In genomic region chr17:63740464-63741181, GRCh38 we compare ENCODE assay signal across 8 cellular contexts. TPM values are rescaled to one million over a fixed set of nuclear protein-coding genes. Genes with fewer than 3 reads are reported as not detected.
DNase-seq lines count a peak whose midpoint lies in the region; ATAC-seq, FAIRE-seq and TF ChIP-seq lines count a peak whose summit lies in the region.

No MANE protein-coding gene starts in this region.

- ATAC-seq in CD4-positive, alpha-beta T cell (ENCODE audit: poor library complexity) = no peak
- ATAC-seq in GM18858 (IDR thresholded peaks at IDR 0.05; ENCODE audit: unreplicated experiment) (no peak), HG02973 (IDR thresholded peaks at IDR 0.05; ENCODE audit: unreplicated experiment) (no peak), GM18502 (IDR thresholded peaks at IDR 0.05; ENCODE audit: poor library complexity, unreplicated experiment) (no peak)

- H2BK20ac ChIP-seq in H9 (ENCODE audit: low read depth, low read length, poor library complexity, severe bottlenecking) = no peak overlapping the region

- no CpG with 5 or more reads among the region's 12 CpGs for WGBS in H9 (ENCODE audit: extremely low coverage, insufficient read length, low lambda C conversion rate)

- peaks cover 15% of the 10 kb centered on the region for H3K36me3 Mint-ChIP-seq in CD4-positive, alpha-beta T cell (ENCODE audit: low read depth)
- H3K36me3 Mint-ChIP-seq in H9 (ENCODE audit: insufficient read depth in 1 of 3, low read depth in 3 of 3) = peaks cover 0 to 5% (median 2%) of the 10 kb centered on the region in 3 experiments; a peak in 4 of 7 replicates

- peak overlapping the region; percentile 94 for H3K27ac ChIP-seq in CD4-positive, alpha-beta T cell (ENCODE audit: low read depth, low read length)
- H3K27ac ChIP-seq in H9 (ENCODE audit: insufficient read length, low read depth, low read length) = no peak overlapping the region

- H2BK5ac ChIP-seq in H9 (ENCODE audit: insufficient read length, low read length) = no peak overlapping the region

- POLR2A ChIA-PET in CD4-positive, alpha-beta T cell (lab: Charles Lee) = interaction anchor here (0.6 to 6.8 kb wide), 9 partner anchors 8 to 390 kb away, joined by 3 to 212 read pairs (median 4); partner anchors contain the start of genes CCDC47, DDX42 and LIMD2

- no peak overlapping the region for H4K8ac ChIP-seq in H9 (replicated peaks; ENCODE audit: insufficient read length, low read depth, low read length)

- no peak overlapping the region for H4K5ac ChIP-seq in H9 (ENCODE audit: insufficient read length, low read depth, low read length)

- no peak overlapping the region for H3K56ac ChIP-seq in H9 (ENCODE audit: insufficient read length, low read depth, low read length)

- H3K27me3 ChIP-seq in CD4-positive, alpha-beta T cell (ENCODE audit: control insufficient read depth, insufficient read depth, low read length) = no peaks in the 10 kb centered on the region
- no peaks in the 10 kb centered on the region for H3K27me3 ChIP-seq in H9 (ENCODE audit: insufficient read depth, low read length)

- H3K27me3 Mint-ChIP-seq in CD4-positive, alpha-beta T cell = no peaks in the 10 kb centered on the region
- no peaks in the 10 kb centered on the region for H3K27me3 Mint-ChIP-seq in H9 (ENCODE audit: low read depth)

- DNase-seq in CD4-positive, alpha-beta T cell = no peak
- DNase-seq in H9 (no peak), frontal cortex (ENCODE audit: low spot score in 2 of 2) (peak; percentile 8 to 10), pons (ENCODE audit: low spot score) (peak; percentile 32)

- no peak overlapping the region for H3K14ac ChIP-seq in H9 (ENCODE audit: insufficient read depth, low read length)

- H3K23ac ChIP-seq in H9 (ENCODE audit: insufficient read length, low read depth, low read length) = no peak overlapping the region

- H3K4ac ChIP-seq in H9 (ENCODE audit: low read depth, low read length) = no peak overlapping the region

- CTCF ChIA-PET in CD4-positive, alpha-beta T cell (lab: Charles Lee) = interaction anchor here (1.1 to 1.6 kb wide), 2 partner anchors 30 to 42 kb away, joined by 3 to 4 read pairs; no protein-coding TSS in a partner anchor

- H3K4me3 Mint-ChIP-seq in CD4-positive, alpha-beta T cell = peak overlapping the region; percentile 93
- H3K4me3 Mint-ChIP-seq in H9 = peak overlapping the region; percentile 90 to 99

- H4K91ac ChIP-seq in H9 (ENCODE audit: insufficient read length, low read depth, low read length) = no peak overlapping the region

- intact Hi-C loops in CD4-positive, alpha-beta T cell (cut with DNase I, micrococcal nuclease) = loop anchor here (1.0 to 10.0 kb wide), 5 partner anchors 32 to 524 kb away; partner anchors contain the start of genes CCDC47 (in 1 of the 2), MAP3K3 (in 1 of the 2), SMARCD2 (in 1 of the 2) and TEX2 (in 1 of the 2)

- no peak overlapping the region for H3T11ph ChIP-seq in H9 (ENCODE audit: low read length)

- H3K27ac Mint-ChIP-seq in CD4-positive, alpha-beta T cell = peak overlapping the region; percentile 91
- H3K27ac Mint-ChIP-seq in H9 = peak overlapping the region; percentile 95 to 97 (median 97)

- peak overlapping the region; percentile 75 for H3K4me2 ChIP-seq in H9 (ENCODE audit: insufficient read depth, insufficient read length, low read length)

- no peaks in the 10 kb centered on the region for H3K4me1 ChIP-seq in H9 (ENCODE audit: insufficient read depth, low read length)

- no peak overlapping the region for H2AK5ac ChIP-seq in H9 (ENCODE audit: insufficient read length, low read length)

- H3K9ac ChIP-seq in H9 (ENCODE audit: extremely low read depth, insufficient read length, low read length) = peak overlapping the region; percentile 61

- H2BK15ac ChIP-seq in H9 (ENCODE audit: low read depth, low read length) = no peak overlapping the region

- no peak for FAIRE-seq in frontal cortex (lab: Jason Lieb, UNC)

- no peak overlapping the region for H2BK12ac ChIP-seq in H9 (ENCODE audit: insufficient read length, low read depth, low read length)

- peak overlapping the region; percentile 93 for H3K4me3 ChIP-seq in WI38 (ENCODE audit: low read depth, low read length)

- H3K9me3 Mint-ChIP-seq in CD4-positive, alpha-beta T cell = no peaks in the 10 kb centered on the region
- H3K9me3 Mint-ChIP-seq in H9 = no peaks in the 10 kb centered on the region

- no peak overlapping the region for H2BK120ac ChIP-seq in H9 (ENCODE audit: low read depth, low read length, poor library complexity, severe bottlenecking)

- no peaks in the 10 kb centered on the region for H3K79me2 ChIP-seq in H9 (ENCODE audit: insufficient read depth, low read length)

- H4K20me1 ChIP-seq in H9 (ENCODE audit: control insufficient read depth, insufficient read depth, insufficient read length) = no peaks in the 10 kb centered on the region

- H3K9me3 ChIP-seq in CD4-positive, alpha-beta T cell (ENCODE audit: control insufficient read depth, low read length) = no peaks in the 10 kb centered on the region
- H3K9me3 ChIP-seq in H9 (ENCODE audit: control insufficient read depth, low read depth, low read length) = no peaks in the 10 kb centered on the region

- no peak overlapping the region for H2AFZ ChIP-seq in H9 (ENCODE audit: low read length)

- peaks cover 16% of the 10 kb centered on the region for H3K23me2 ChIP-seq in H9 (ENCODE audit: insufficient read length, low read depth, low read length, poor library complexity, severe bottlenecking)

- H3K4me1 Mint-ChIP-seq in CD4-positive, alpha-beta T cell (ENCODE audit: low read depth) = peaks cover 24% of the 10 kb centered on the region
- H3K4me1 Mint-ChIP-seq in H9 = peaks cover 10 to 13% of the 10 kb centered on the region in 2 experiments

- H3K18ac ChIP-seq in H9 (ENCODE audit: insufficient read length, low read depth, low read length) = no peak overlapping the region

- TF ChIP-seq CTCF in CD4-positive, alpha-beta T cell (IDR thresholded peaks at IDR 0.05) = no peak
- TF ChIP-seq CTCF in H9 (conservative IDR thresholded peaks at IDR 0.05) (no peak), WI38 (IDR thresholded peaks at IDR 0.05; ENCODE audit: low read depth, low read length) (no peak)

- no peaks in the 10 kb centered on the region for H3K79me1 ChIP-seq in H9 (ENCODE audit: insufficient read depth, low read depth, low read length, poor library complexity, severe bottlenecking)

RNA-seq across cellular contexts. Expression of gene STRADA, which starts 1.0 kb away (rescaled TPM):
- 10 to 100 TPM; 50.9 to 51.0 TPM for total RNA-seq in CD4-positive, alpha-beta T cell
- total RNA-seq in H9 (2021) = 34.5 and 35.0 TPM in 2 replicates
- 19.6 TPM for total RNA-seq in frontal cortex

RNA-seq across cellular contexts. Expression of gene CCDC47, which starts 32.8 kb away (rescaled TPM):
- total RNA-seq in CD4-positive, alpha-beta T cell = 10 to 100 TPM; 31.0 to 31.3 TPM
- total RNA-seq in H9 (2021) = 79.4 and 79.6 TPM in 2 replicates
- total RNA-seq in frontal cortex = 49.3 TPM

RNA-seq across cellular contexts. Expression of gene DDX42, which starts 33.3 kb away (rescaled TPM):
- 100 to 1,000 TPM; 112 to 117 TPM for total RNA-seq in CD4-positive, alpha-beta T cell
- 184 and 187 TPM in 2 replicates for total RNA-seq in H9 (2021)
- 64.0 TPM for total RNA-seq in frontal cortex

RNA-seq across cellular contexts. Expression of gene LIMD2, which starts 40.7 kb away (rescaled TPM):
- 100 to 1,000 TPM; 711 to 727 TPM for total RNA-seq in CD4-positive, alpha-beta T cell
- 93.5 and 94.4 TPM in 2 replicates for total RNA-seq in H9 (2021)
- 19.2 TPM for total RNA-seq in frontal cortex

Comparison
In these comparisons a context has a peak if more than half of its experiments do, and no peak if none do; other contexts are left out.
1. DNase-seq: peak in frontal cortex (2 of 2) and pons (single experiment); none in CD4-positive, alpha-beta T cell (0 of 10) and H9 (single experiment).